ENCODE assay signal across 26 cellular contexts in genomic region chr7:127961787-127962463, GRCh38.
DNase-seq lines count a peak whose midpoint lies in the region; ATAC-seq and TF ChIP-seq lines count a peak whose summit lies in the region.
"Had no signal": no experiment of that assay in that cellular context is flagged by ENCODE, and none has a peak within 500 bp of the region (broad histone marks: within the 10 kb centered on the region; RNA-seq: fewer than 3 reads in every experiment).

No MANE protein-coding gene starts in this region.

- H3K4me1 ChIP-seq in left lung, result no peaks in the 10 kb centered on the region

- H3K9me3 ChIP-seq in left lung, result no peaks in the 10 kb centered on the region
- H3K9me3 ChIP-seq: neutrophil, upper lobe of left lung had no signal

- no peak overlapping the region for H3K27ac ChIP-seq in left lung
- H3K27ac ChIP-seq: BLaER1, neutrophil, upper lobe of left lung had no signal

- DNase-seq in COLO668 (lab: John Stamatoyannopoulos, UW; ENCODE audit: unreplicated experiment) (peak; percentile 30), NCI-H1436 treated with DMSO at 0.1 percent for 48 hours (lab: John Stamatoyannopoulos, UW) (peak; percentile 15), NCI-H510A (lab: John Stamatoyannopoulos, UW) (peak; percentile 83), left lung (no peak), globus pallidus (ENCODE audit: low spot score) (no peak), GM13977 (ENCODE audit: low spot score) (no peak)
- DNase-seq in activated T-cell treated with anti-CD3 and anti-CD28 coated beads, Interleukin-2, amount 50 U/mL, for 4 hours, result no peak
- DNase-seq: activated CD4-positive, alpha-beta T cell treated with anti-CD3 and anti-CD28 coated beads, Interleukin-2, amount 50 U/mL, for 48 hours; activated CD4-positive, CD25-positive, alpha-beta regulatory T cell; activated CD8-positive, alpha-beta memory T cell treated with anti-CD3 and anti-CD28 coated beads, Interleukin-2, amount 50 U/mL, for 4 hours; central memory CD4-positive, alpha-beta T cell; COR-L47; dermis blood vessel endothelial cell; H7; Karpas-422; kidney glomerular epithelial cell; OCI-M1; T1000 had no signal

- no peaks in the 10 kb centered on the region for H3K27me3 ChIP-seq in left lung
- H3K27me3 ChIP-seq: BLaER1, neutrophil, upper lobe of left lung had no signal

- H3K4me3 ChIP-seq in left lung, result no peak overlapping the region
- H3K4me3 ChIP-seq: BLaER1, upper lobe of left lung had no signal

- ATAC-seq in left lung (peak; percentile 76), GM21723 (IDR thresholded peaks at IDR 0.05; ENCODE audit: unreplicated experiment) (no peak)
- ATAC-seq in activated T-cell treated with anti-CD3 and anti-CD28 coated beads, Interleukin-2, amount 50 U/mL, for 4 hours, result no peak
- ATAC-seq: activated naive CD4-positive, alpha-beta T cell treated with anti-CD3 and anti-CD28 coated beads, Interleukin-2, amount 50 U/mL, for 72 hours; activated T-helper 17 cell treated with anti-CD3 and anti-CD28 coated beads, Interleukin-2, amount 50 U/mL, for 72 hours; Right ventricle myocardium inferior had no signal

- peaks cover 0 to 7% of the 10 kb centered on the region in 2 donors for H3K36me3 ChIP-seq in left lung
- H3K36me3 ChIP-seq: upper lobe of left lung had no signal

- no peaks in the 10 kb centered on the region for H3K27me3 Mint-ChIP-seq in activated T-cell treated with anti-CD3 and anti-CD28 coated beads, Interleukin-2, amount 50 U/mL, for 4 hours (ENCODE audit: low read depth)
- H3K27me3 Mint-ChIP-seq: activated T-helper 17 cell treated with anti-CD3 and anti-CD28 coated beads, Interleukin-2, amount 50 U/mL, for 72 hours; memory B cell had no signal

- H3K9me3 Mint-ChIP-seq in activated T-cell treated with anti-CD3 and anti-CD28 coated beads, Interleukin-2, amount 50 U/mL, for 4 hours, result peaks cover 6% of the 10 kb centered on the region
- H3K9me3 Mint-ChIP-seq: memory B cell had no signal

- intact Hi-C loops in left lung (cut with DNase I), result no loop called here

- H3K36me3 Mint-ChIP-seq in activated T-cell treated with anti-CD3 and anti-CD28 coated beads, Interleukin-2, amount 50 U/mL, for 4 hours (ENCODE audit: insufficient read depth), result peaks cover 30% of the 10 kb centered on the region

- TF ChIP-seq CTCF in left lung (IDR thresholded peaks at IDR 0.05) (no peak), GM13977 (IDR thresholded peaks at IDR 0.05; ENCODE audit: extremely low read depth, insufficient read depth, missing control alignments) (no peak)

- peaks cover 3% of the 10 kb centered on the region for H3K4me1 Mint-ChIP-seq in activated T-cell treated with anti-CD3 and anti-CD28 coated beads, Interleukin-2, amount 50 U/mL, for 4 hours (ENCODE audit: low read depth)

- no peak overlapping the region for H3K4me3 Mint-ChIP-seq in activated T-cell treated with anti-CD3 and anti-CD28 coated beads, Interleukin-2, amount 50 U/mL, for 4 hours
- H3K4me3 Mint-ChIP-seq: activated T-helper 17 cell treated with anti-CD3 and anti-CD28 coated beads, Interleukin-2, amount 50 U/mL, for 72 hours; memory B cell had no signal

- in situ Hi-C loops in GM13977 (cut with MboI; ENCODE audit: low pct_unique_long_range_greater_than_20kb, low sequenced_read_pairs, unreplicated experiment), result no loop called here

Comparison
In these comparisons a context has a peak if more than half of its experiments do, and no peak if none do; other contexts are left out.
1. DNase-seq: peak in COLO668 (single experiment), NCI-H1436 treated with DMSO at 0.1 percent for 48 hours (single experiment) and NCI-H510A (single experiment); none in left lung (0 of 2), globus pallidus (single experiment), GM13977 (single experiment) and activated T-cell treated with anti-CD3 and anti-CD28 coated beads, Interleukin-2, amount 50 U/mL, for 4 hours (single experiment).